Comparison of ENCODE assay signal across 17 cellular contexts in the genomic region with DNA sequence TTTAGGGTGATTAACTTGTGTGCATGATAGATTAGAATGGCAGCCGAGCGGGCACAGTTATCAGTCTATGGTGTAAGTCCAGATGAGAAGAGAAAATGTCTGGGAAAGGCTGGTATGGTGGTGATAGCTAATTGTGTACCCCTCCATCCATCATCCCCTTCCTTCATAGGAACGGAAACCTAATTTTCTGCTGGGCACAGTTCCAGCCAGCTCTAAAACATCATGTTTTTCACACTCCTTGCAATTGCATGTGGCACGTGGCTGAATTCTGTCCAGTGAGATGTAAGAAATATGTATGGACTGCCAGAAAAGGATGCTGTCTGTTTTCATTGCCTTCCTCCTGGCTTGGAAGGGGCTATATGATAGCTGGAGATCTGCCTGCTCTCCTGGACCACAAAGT.
"Had no signal": no experiment of that assay in that cellular context is flagged by ENCODE, and none has a peak within 500 bp of the region (broad histone marks: within the 10 kb centered on the region; RNA-seq: fewer than 3 reads in every experiment).

No MANE protein-coding gene starts in this region.

- ATAC-seq: effector memory CD8-positive, alpha-beta T cell; left ventricle myocardium superior; lower lobe of right lung; natural killer cell; psoas muscle; right cardiac atrium; stimulated activated effector memory CD8-positive, alpha-beta T cell treated with anti-CD3 and anti-CD28 coated beads, Interleukin-12 subunit alpha, Interleukin-12 subunit beta, amount 100 ng/mL, for 72 hours had no signal

- DNase-seq: effector memory CD8-positive, alpha-beta T cell; left ventricle myocardium superior; lower lobe of right lung; natural killer cell; occipital lobe; ovary; posterior cingulate gyrus; psoas muscle; right cardiac atrium; sigmoid colon; stimulated activated CD4-positive, alpha-beta T cell treated with anti-CD3 and anti-CD28 coated beads, Interleukin-2, amount 100 ng/mL, for 24 hours; stimulated activated CD4-positive, alpha-beta T cell treated with anti-CD3 and anti-CD28 coated beads, Interleukin-4, amount 100 ng/mL, for 24 hours; stimulated activated naive CD4-positive, alpha-beta T cell treated with Interleukin-2 at 50 U/mL for 16 hours; stomach; thyroid gland; trophoblast cell had no signal
